In the genomic region with DNA sequence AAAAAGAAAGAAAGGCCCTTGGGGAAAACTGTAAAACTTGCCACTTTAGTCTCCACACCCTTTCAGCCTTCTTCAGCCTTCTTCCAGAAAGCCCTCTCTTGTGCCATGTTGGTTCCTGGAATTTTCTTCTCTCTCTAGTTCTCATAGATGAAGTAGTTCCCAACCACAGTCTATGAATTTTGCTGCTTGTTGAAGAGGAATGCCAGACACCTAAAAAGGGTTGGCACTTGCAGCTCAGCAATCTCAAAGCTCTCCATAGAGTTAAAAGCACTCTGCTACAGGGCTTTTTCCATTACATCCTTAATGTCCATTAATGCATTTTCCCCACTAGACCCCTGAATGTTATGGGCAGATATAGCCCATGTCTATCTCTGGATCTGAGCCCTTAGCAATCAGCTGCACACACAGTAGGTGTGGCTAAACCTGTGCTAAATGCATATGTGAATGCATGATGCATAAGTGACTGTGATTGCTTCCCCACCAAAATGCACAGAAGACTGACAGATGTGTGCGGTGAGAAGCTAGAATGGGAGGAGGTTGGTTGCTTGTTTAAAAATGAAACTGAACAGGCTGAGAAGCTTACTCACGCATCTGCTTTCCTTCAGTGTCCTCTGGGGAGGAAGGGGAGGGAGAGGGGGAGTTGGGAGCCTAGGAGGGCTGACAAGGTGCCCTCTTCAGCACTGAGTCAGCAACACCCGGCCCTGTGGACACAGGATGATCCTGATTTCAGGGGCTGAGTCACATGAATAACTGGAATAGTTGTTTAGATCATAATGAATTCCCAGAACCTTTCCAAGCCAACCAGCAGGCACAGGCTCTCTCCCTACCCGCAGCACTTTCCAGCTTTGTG, we compare ENCODE assay signal across 8 cellular contexts.
DNase-seq lines count a peak whose midpoint lies in the region; ATAC-seq lines count a peak whose summit lies in the region.

No MANE protein-coding gene starts in this region.

- ATAC-seq in GM21786 (IDR thresholded peaks at IDR 0.05; ENCODE audit: unreplicated experiment) = peak; percentile 72

- DNase-seq in NCI-H2107 treated with DMSO at 0.1 percent for 48 hours (lab: John Stamatoyannopoulos, UW; ENCODE audit: unreplicated experiment) (peak; percentile 33), NCI-H2107 (lab: John Stamatoyannopoulos, UW) (no peak), M059J (ENCODE audit: low read depth) (peak; percentile 100), iris pigment epithelial cell (ENCODE audit: low read depth) (peak; percentile 94), smooth muscle cell of the brain vasculature (ENCODE audit: low read depth, low spot score) (peak; percentile 97), NCI-H2081 (lab: John Stamatoyannopoulos, UW) (no peak)

- H3K27ac ChIP-seq in angular gyrus (ENCODE audit: low read depth, low read length) = peak overlapping the region; percentile 56

Comparison
In these comparisons a context has a peak if more than half of its experiments do, and no peak if none do; other contexts are left out.
1. DNase-seq: peak in NCI-H2107 treated with DMSO at 0.1 percent for 48 hours (single experiment), M059J (single experiment), iris pigment epithelial cell (single experiment) and smooth muscle cell of the brain vasculature (single experiment); none in NCI-H2107 (single experiment) and NCI-H2081 (0 of 2).